In genomic region chr13:110495376-110495775, GRCh38 we compare ENCODE assay signal across 19 cellular contexts.
DNase-seq lines count a peak whose midpoint lies in the region; ATAC-seq and TF ChIP-seq lines count a peak whose summit lies in the region.
"Had no signal": no experiment of that assay in that cellular context is flagged by ENCODE, and none has a peak within 500 bp of the region (broad histone marks: within the 10 kb centered on the region; RNA-seq: fewer than 3 reads in every experiment).

No MANE protein-coding gene starts in this region.

- H3K27ac ChIP-seq in HEK293 (ENCODE audit: extremely low read depth, low read depth, low read length) (no peak overlapping the region), smooth muscle cell (ENCODE audit: low read depth) (peak overlapping the region; percentile 46)
- H3K27ac ChIP-seq: 22Rv1, BLaER1, C4-2B, GM23248 had no signal

- CTCF ChIA-PET in HEK293 (lab: Yijun Ruan, JAX): interaction anchor here (0.5 kb wide), 1 partner anchor 734 kb away, joined by 5 read pairs; no protein-coding TSS in a partner anchor

- H3K27me3 Mint-ChIP-seq in neural crest cell (ENCODE audit: low read depth): no peaks in the 10 kb centered on the region
- H3K27me3 Mint-ChIP-seq: B cell; CD4-positive, CD25-positive, alpha-beta regulatory T cell had no signal

- ATAC-seq in GM19463 (IDR thresholded peaks at IDR 0.05; ENCODE audit: unreplicated experiment): no peak
- ATAC-seq: CD8-positive, alpha-beta T cell; HCT116 had no signal

- peaks cover 75% of the 10 kb centered on the region for H3F3A ChIP-seq in smooth muscle cell (ENCODE audit: low read depth)

- no peak overlapping the region for H3K4me3 Mint-ChIP-seq in neural crest cell
- H3K4me3 Mint-ChIP-seq: B cell; CD4-positive, CD25-positive, alpha-beta regulatory T cell; CD8-positive, alpha-beta T cell; H9; HFFc6 had no signal

- H3K4me3 ChIP-seq in HEK293 (ENCODE audit: low read depth, low read length) (no peak overlapping the region), smooth muscle cell (no peak overlapping the region)
- H3K4me3 ChIP-seq: BLaER1, GM23248 had no signal

- no peaks in the 10 kb centered on the region for H3K9me3 ChIP-seq in HEK293 (ENCODE audit: control insufficient read depth, insufficient read depth, low read depth, low read length)
- no peaks in the 10 kb centered on the region for H3K9me3 ChIP-seq in smooth muscle cell (replicated peaks; ENCODE audit: low read depth)
- H3K9me3 ChIP-seq: Caco-2 had no signal

- H3K4me2 ChIP-seq in smooth muscle cell: no peak overlapping the region
- H3K4me2 ChIP-seq: BLaER1 had no signal

- peaks cover 32% of the 10 kb centered on the region for H3K36me3 Mint-ChIP-seq in neural crest cell (ENCODE audit: low read depth)
- H3K36me3 Mint-ChIP-seq: CD4-positive, CD25-positive, alpha-beta regulatory T cell; CD8-positive, alpha-beta T cell had no signal

- H3K9ac ChIP-seq in smooth muscle cell (ENCODE audit: low read depth): no peak overlapping the region
- H3K9ac ChIP-seq: BLaER1, GM23248 had no signal

- 98% methylated on average over 3 of the region's 3 CpGs for WGBS in smooth muscle cell (ENCODE audit: low lambda C conversion rate)

- no peaks in the 10 kb centered on the region for H3K27me3 ChIP-seq in smooth muscle cell (ENCODE audit: low read depth)
- H3K27me3 ChIP-seq: BLaER1 had no signal

- H3K36me3 ChIP-seq in HEK293 (ENCODE audit: control insufficient read depth in 2 of 2, insufficient read depth in 1 of 2, low read length in 2 of 2) (peaks cover 0 to 65% of the 10 kb centered on the region in 2 experiments; a peak in 1 of 3 replicates), smooth muscle cell (ENCODE audit: low read depth) (peaks cover 24% of the 10 kb centered on the region)
- H3K36me3 ChIP-seq: BLaER1 had no signal

- DNase-seq in neural crest cell (ENCODE audit: low read depth, low spot score) (no peak), smooth muscle cell (lab: John Stamatoyannopoulos, UW; ENCODE audit: unreplicated experiment) (no peak), OCI-M1 (lab: John Stamatoyannopoulos, UW) (no peak), RKO (ENCODE audit: low spot score) (no peak)
- DNase-seq: Caco-2; CD4-positive, CD25-positive, alpha-beta regulatory T cell; CD8-positive, alpha-beta T cell; DMS153; DND-41; GM23248; H9; HFFc6 had no signal

- no peaks in the 10 kb centered on the region for H3K9me3 Mint-ChIP-seq in neural crest cell
- H3K9me3 Mint-ChIP-seq: CD4-positive, CD25-positive, alpha-beta regulatory T cell; CD8-positive, alpha-beta T cell; HFFc6 had no signal

- H3K27ac Mint-ChIP-seq in neural crest cell (ENCODE audit: unreplicated experiment): peak overlapping the region; percentile 27
- H3K27ac Mint-ChIP-seq: B cell; CD4-positive, CD25-positive, alpha-beta regulatory T cell; CD8-positive, alpha-beta T cell; HFFc6 had no signal

- H4K20me1 ChIP-seq in smooth muscle cell (ENCODE audit: low read depth): peaks cover 86% of the 10 kb centered on the region
- H4K20me1 ChIP-seq: BLaER1 had no signal

- H3K79me2 ChIP-seq in smooth muscle cell (ENCODE audit: low read depth): no peaks in the 10 kb centered on the region

- no peak for TF ChIP-seq CTCF in HEK293 (tag by site-specific recombination; IDR thresholded peaks at IDR 0.05)
- no peak for TF ChIP-seq CTCF in neural crest cell (conservative IDR thresholded peaks at IDR 0.05)
- TF ChIP-seq CTCF in smooth muscle cell (IDR thresholded peaks at IDR 0.05; ENCODE audit: borderline replicate concordance, insufficient read depth, poor library complexity, severe bottlenecking): no peak

- H3K4me1 ChIP-seq in HEK293 (ENCODE audit: control insufficient read depth, insufficient read depth, low read length): 0 out of 2 replicates have a peak, but pooled peaks cover 3% of the 10 kb centered on the region
- H3K4me1 ChIP-seq in smooth muscle cell (ENCODE audit: low read depth): peaks cover 3% of the 10 kb centered on the region

- H2AFZ ChIP-seq in smooth muscle cell (ENCODE audit: low read depth): no peak overlapping the region
- H2AFZ ChIP-seq: GM23248 had no signal

- H3K4me1 Mint-ChIP-seq in neural crest cell: no peaks in the 10 kb centered on the region
- H3K4me1 Mint-ChIP-seq: B cell; CD4-positive, CD25-positive, alpha-beta regulatory T cell; H9 had no signal

- POLR2A ChIA-PET in HEK293 (lab: Yijun Ruan, JAX): no interaction called here

TF ChIP-seq in HEK293, 187 proteins besides CTCF, POLR2A, EP300 and RAD21:
- TF ChIP-seq SCRT2 (tag by site-specific recombination; IDR thresholded peaks at IDR 0.05) (peak; percentile 59), ZNF391 (tag by site-specific recombination; IDR thresholded peaks at IDR 0.05; ENCODE audit: borderline replicate concordance, low read depth) (no peak), BCL11A (tag by site-specific recombination; IDR thresholded peaks at IDR 0.05; ENCODE audit: low read depth) (no peak)
